Comparison of ENCODE assay signal across 27 cellular contexts in the genomic region with DNA sequence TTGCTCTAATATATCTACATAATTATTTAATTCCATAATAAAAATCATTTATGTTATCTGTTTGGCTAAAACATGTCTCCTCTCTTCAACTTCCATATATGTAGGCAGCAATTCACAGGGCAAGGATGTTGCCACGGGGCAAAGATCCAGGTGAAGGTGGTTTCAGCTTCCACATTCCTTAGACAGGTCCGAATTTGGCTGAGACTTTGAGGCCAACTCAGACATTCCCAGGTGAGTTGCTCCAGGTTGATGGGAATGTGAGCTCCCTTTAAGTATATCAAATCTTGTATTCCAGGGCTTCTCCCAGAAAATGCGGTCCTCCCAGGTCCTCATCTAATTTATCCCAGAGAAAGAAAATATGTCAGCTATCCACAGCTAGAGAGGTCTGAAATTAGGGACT. TPM values are rescaled to one million over a fixed set of nuclear protein-coding genes. Genes with fewer than 3 reads are reported as not detected.
"Had no signal": no experiment of that assay in that cellular context is flagged by ENCODE, and none has a peak within 500 bp of the region (broad histone marks: within the 10 kb centered on the region; RNA-seq: fewer than 3 reads in every experiment).

No MANE protein-coding gene starts in this region.

- H3K27me3 Mint-ChIP-seq: activated B cell treated with CpG ODN at 0.5 μM for 24 hours; activated naive CD8-positive, alpha-beta T cell treated with anti-CD3 and anti-CD28 coated beads, Interleukin-2, amount 50 U/mL, for 24 hours; activated T-cell treated with anti-CD3 and anti-CD28 coated beads, Interleukin-2, amount 50 U/mL, for 24 hours had no signal

- H3K4me3 ChIP-seq: ascending aorta, body of pancreas, cardiac muscle cell, Peyer's patch had no signal

- ATAC-seq: activated naive CD4-positive, alpha-beta T cell treated with anti-CD3 and anti-CD28 coated beads, Interleukin-2, amount 50 U/mL, for 72 hours; activated naive CD8-positive, alpha-beta T cell treated with anti-CD3 and anti-CD28 coated beads, Interleukin-2, amount 50 U/mL, for 24 hours; body of pancreas had no signal

- DNase-seq: activated B cell treated with CpG ODN at 0.5 μM for 24 hours; activated CD4-positive, alpha-beta memory T cell treated with anti-CD3 and anti-CD28 coated beads, Interleukin-2, amount 10 ng/mL, durations not matched to agents 7 days and 5 days; activated CD4-positive, alpha-beta T cell treated with anti-CD3 and anti-CD28 coated beads, Interleukin-2, amount 10 ng/mL, durations not matched to agents 7 days and 5 days; activated effector memory CD4-positive, alpha-beta T cell treated with Interleukin-2 at 50 U/mL for 16 hours; activated naive CD4-positive, alpha-beta T cell; activated naive CD8-positive, alpha-beta T cell treated with anti-CD3 and anti-CD28 coated beads, Interleukin-2, amount 50 U/mL, for 24 hours; activated T-cell treated with anti-CD3 and anti-CD28 coated beads, Interleukin-2, amount 50 U/mL, for 24 hours; amniotic stem cell; body of pancreas; cerebellar nuclear complex; Kasumi-1; KBM-7; NCI-H1048; NCI-H146; NCI-H187 treated with DMSO at 0.1 percent for 48 hours; NCI-H2081 treated with DMSO at 0.1 percent for 48 hours; NCI-H446; NCI-H524; Peyer's patch; SHP77 treated with DMSO at 0.1 percent for 48 hours; T-helper 2 cell; T1000 had no signal

- H3K27me3 ChIP-seq: ascending aorta, body of pancreas, cardiac muscle cell, Peyer's patch had no signal

- H3K4me1 ChIP-seq: ascending aorta, body of pancreas had no signal

- H3K36me3 ChIP-seq: ascending aorta, cardiac muscle cell, Peyer's patch had no signal

- H3K27ac Mint-ChIP-seq: activated CD4-positive, alpha-beta memory T cell treated with anti-CD3 and anti-CD28 coated beads, Interleukin-2, amount 10 ng/mL, durations not matched to agents 7 days and 5 days; activated CD4-positive, alpha-beta T cell treated with anti-CD3 and anti-CD28 coated beads, Interleukin-2, amount 10 ng/mL, durations not matched to agents 7 days and 5 days; activated naive CD4-positive, alpha-beta T cell treated with anti-CD3 and anti-CD28 coated beads, Interleukin-2, amount 50 U/mL, for 72 hours; activated naive CD8-positive, alpha-beta T cell treated with anti-CD3 and anti-CD28 coated beads, Interleukin-2, amount 50 U/mL, for 24 hours; activated T-helper 1 cell treated with anti-CD3 and anti-CD28 coated beads, Interleukin-12 subunit alpha, Interleukin-12 subunit beta, Interleukin-2, Interleukin-4 antibody, amounts not matched to agents 30 ng/mL and 10 ng/mL and 1 ng/mL, durations not matched to agents 14 hours and 24 hours and 36 hours had no signal

- H3K27ac ChIP-seq: ascending aorta, body of pancreas, cardiac muscle cell, Peyer's patch had no signal

- H3K4me3 Mint-ChIP-seq: activated B cell treated with CpG ODN at 0.5 μM for 24 hours; activated CD4-positive, alpha-beta memory T cell treated with anti-CD3 and anti-CD28 coated beads, Interleukin-2, amount 10 ng/mL, durations not matched to agents 7 days and 5 days; activated CD4-positive, alpha-beta T cell treated with anti-CD3 and anti-CD28 coated beads, Interleukin-2, amount 10 ng/mL, durations not matched to agents 7 days and 5 days; activated naive CD8-positive, alpha-beta T cell treated with anti-CD3 and anti-CD28 coated beads, Interleukin-2, amount 50 U/mL, for 24 hours; activated T-cell treated with anti-CD3 and anti-CD28 coated beads, Interleukin-2, amount 50 U/mL, for 24 hours; activated T-helper 1 cell treated with anti-CD3 and anti-CD28 coated beads, Interleukin-12 subunit alpha, Interleukin-12 subunit beta, Interleukin-2, Interleukin-4 antibody, amounts not matched to agents 30 ng/mL and 10 ng/mL and 1 ng/mL, durations not matched to agents 14 hours and 24 hours and 36 hours had no signal

- FAIRE-seq: TTC549 had no signal

- H3K9me3 Mint-ChIP-seq: activated B cell treated with CpG ODN at 0.5 μM for 24 hours; activated naive CD8-positive, alpha-beta T cell treated with anti-CD3 and anti-CD28 coated beads, Interleukin-2, amount 50 U/mL, for 24 hours; activated T-cell treated with anti-CD3 and anti-CD28 coated beads, Interleukin-2, amount 50 U/mL, for 24 hours had no signal

RNA-seq across cellular contexts. Expression of gene AOAH, which starts 15.1 kb away (rescaled TPM):
- total RNA-seq: cardiac muscle cell had no signal
- polyA plus RNA-seq: cardiac muscle cell had no signal
